Comparison of ENCODE assay signal across 9 cellular contexts in genomic region chr1:24536391-24536840, GRCh38. TPM values are rescaled to one million over a fixed set of nuclear protein-coding genes. Genes with fewer than 3 reads are reported as not detected.
A peak's percentile ranks its signal among the peaks of the same experiment; 100 is the strongest.
DNase-seq lines count a peak whose midpoint lies in the region; ATAC-seq and TF ChIP-seq lines count a peak whose summit lies in the region.
"Had no signal": no experiment of that assay in that cellular context is flagged by ENCODE, and none has a peak within 500 bp of the region (broad histone marks: within the 10 kb centered on the region; RNA-seq: fewer than 3 reads in every experiment).

No MANE protein-coding gene starts in this region.

- DNase-seq in NB4 (ENCODE audit: low read depth) (peak; percentile 29), kidney epithelial cell (ENCODE audit: low read depth) (peak; percentile 54), mesenteric fat pad (ENCODE audit: low spot score) (no peak), HUDEP-2 (lab: John Stamatoyannopoulos, UW; ENCODE audit: unreplicated experiment in 76 of 76) (no peak), GM19240 (ENCODE audit: insufficient read length, low spot score) (no peak)
- peak; percentile 46 to 47 for DNase-seq in activated CD8-positive, alpha-beta memory T cell treated with anti-CD3 and anti-CD28 coated beads for 4 hours (ENCODE audit: low read depth in 2 of 2)
- peak; percentile 21 for DNase-seq in stimulated activated CD8-positive, alpha-beta memory T cell treated with anti-CD3 and anti-CD28 coated beads, Interleukin-7, amount 100 ng/mL, for 24 hours (ENCODE audit: low read depth)

- H3K4me3 ChIP-seq in NB4 (ENCODE audit: low read depth, low read length) (no peak overlapping the region), kidney epithelial cell (ENCODE audit: low read depth, low read length) (no peak overlapping the region)

- TF ChIP-seq CTCF in NB4 (IDR thresholded peaks at IDR 0.05; ENCODE audit: low read depth, low read length) (no peak), kidney epithelial cell (IDR thresholded peaks at IDR 0.05; ENCODE audit: insufficient read depth, low read length, poor library complexity, severe bottlenecking) (no peak)

- peak; percentile 52 for ATAC-seq in GM21360 (IDR thresholded peaks at IDR 0.05; ENCODE audit: unreplicated experiment)

- H3K27me3 ChIP-seq in kidney epithelial cell (ENCODE audit: control insufficient read depth, insufficient read depth, low read length) = no peaks in the 10 kb centered on the region

- TF ChIP-seq POLR2A in NB4 (IDR thresholded peaks at IDR 0.05; ENCODE audit: extremely low read depth, insufficient read length) = no peak

- no peaks in the 10 kb centered on the region for H3K36me3 ChIP-seq in kidney epithelial cell (ENCODE audit: control insufficient read depth, insufficient read depth, low read length)

RNA-seq across cellular contexts. Expression of gene NCMAP, which starts 19.5 kb away (rescaled TPM):
- total RNA-seq in kidney epithelial cell (1.2 and 1.5 TPM in 2 replicates), mesenteric fat pad (not detected)
- total RNA-seq: T-helper 1 cell treated with Interleukin-12 subunit alpha and Interleukin-12 subunit beta and Interleukin-4 antibody, amounts not matched to agents 30 ng/mL and 1 ng/mL, for 36 hours had no signal

RNA-seq across cellular contexts. Expression of gene RCAN3, which starts 33.8 kb away (rescaled TPM):
- total RNA-seq in kidney epithelial cell (20.3 and 24.4 TPM in 2 replicates), mesenteric fat pad (3.7 TPM)

Comparison
In these comparisons a context has a peak if more than half of its experiments do, and no peak if none do; other contexts are left out.
1. DNase-seq: peak in NB4 (single experiment), activated CD8-positive, alpha-beta memory T cell treated with anti-CD3 and anti-CD28 coated beads for 4 hours (2 of 2), kidney epithelial cell (single experiment) and stimulated activated CD8-positive, alpha-beta memory T cell treated with anti-CD3 and anti-CD28 coated beads, Interleukin-7, amount 100 ng/mL, for 24 hours (single experiment); none in mesenteric fat pad (single experiment), HUDEP-2 (0 of 76) and GM19240 (single experiment).